21 cellular contexts compared by ENCODE assay signal in genomic region chr14:84937449-84937848, GRCh38.
DNase-seq lines count a peak whose midpoint lies in the region; ATAC-seq and TF ChIP-seq lines count a peak whose summit lies in the region.
"Had no signal": no experiment of that assay in that cellular context is flagged by ENCODE, and none has a peak within 500 bp of the region (broad histone marks: within the 10 kb centered on the region; RNA-seq: fewer than 3 reads in every experiment).

No MANE protein-coding gene starts in this region.

- no TSS peak for BruUV-seq in Calu3 (replicated peaks; lab: Mats Ljungman, UMichigan)

- TF ChIP-seq CTCF in right atrium auricular region (IDR thresholded peaks at IDR 0.05) (no peak), retinal pigment epithelial cell (conservative IDR thresholded peaks at IDR 0.05; ENCODE audit: low read depth, low read length) (no peak), Calu3 (IDR thresholded peaks at IDR 0.05; ENCODE audit: unreplicated experiment) (no peak), gastroesophageal sphincter (IDR thresholded peaks at IDR 0.05) (no peak)

- H3K27ac ChIP-seq in right atrium auricular region (no peak overlapping the region), gastroesophageal sphincter (no peak overlapping the region)
- H3K27ac ChIP-seq: A549, GM23248 had no signal

- 69 to 83% methylated on average over 1 of the region's 2 CpGs for WGBS in gastroesophageal sphincter (ENCODE audit: low coverage in 1 of 2), 2 donors

- ATAC-seq in Right ventricle myocardium superior (ENCODE audit: poor library complexity): no peak
- ATAC-seq in stimulated activated memory B cell treated with anti-CD40 and anti-IgM and Interleukin-4, amounts not matched to agents 10 μg/mL and 1 μg/mL and 100 μg/mL, for 72 hours: no peak
- ATAC-seq in gastroesophageal sphincter: no peak
- ATAC-seq: A549 had no signal

- CTCF ChIA-PET in Calu3 (lab: Charles Lee): no interaction called here

- intact Hi-C loops in Right ventricle myocardium superior (cut with DNase I) (no loop called here), Calu3 (cut with micrococcal nuclease; ENCODE audit: unreplicated experiment) (no loop called here)

- H3K27me3 Mint-ChIP-seq in stimulated activated memory B cell treated with anti-CD40 and anti-IgM and Interleukin-4, amounts not matched to agents 10 μg/mL and 1 μg/mL and 100 μg/mL, for 72 hours: no peaks in the 10 kb centered on the region
- H3K27me3 Mint-ChIP-seq in Calu3 (ENCODE audit: unreplicated experiment): no peaks in the 10 kb centered on the region

- no peak for TF ChIP-seq POLR2A in gastroesophageal sphincter (IDR thresholded peaks at IDR 0.05)

- no peaks in the 10 kb centered on the region for H3K4me1 Mint-ChIP-seq in stimulated activated memory B cell treated with anti-CD40 and anti-IgM and Interleukin-4, amounts not matched to agents 10 μg/mL and 1 μg/mL and 100 μg/mL, for 72 hours
- no peaks in the 10 kb centered on the region for H3K4me1 Mint-ChIP-seq in Calu3 (ENCODE audit: low read depth, unreplicated experiment)
- H3K4me1 Mint-ChIP-seq: H9 had no signal

- H3K36me3 Mint-ChIP-seq in stimulated activated memory B cell treated with anti-CD40 and anti-IgM and Interleukin-4, amounts not matched to agents 10 μg/mL and 1 μg/mL and 100 μg/mL, for 72 hours: no peaks in the 10 kb centered on the region
- H3K36me3 Mint-ChIP-seq in Calu3 (ENCODE audit: insufficient read depth, unreplicated experiment): no peaks in the 10 kb centered on the region

- H3K27ac Mint-ChIP-seq in stimulated activated memory B cell treated with anti-CD40 and anti-IgM and Interleukin-4, amounts not matched to agents 10 μg/mL and 1 μg/mL and 100 μg/mL, for 72 hours: no peak overlapping the region
- H3K27ac Mint-ChIP-seq in Calu3 (ENCODE audit: unreplicated experiment): no peak overlapping the region
- H3K27ac Mint-ChIP-seq: HFFc6 had no signal

- H3K4me1 ChIP-seq in right atrium auricular region (no peaks in the 10 kb centered on the region), gastroesophageal sphincter (no peaks in the 10 kb centered on the region)
- H3K4me1 ChIP-seq: A549, BE2C had no signal

- no peak overlapping the region for H3K4me3 ChIP-seq in right atrium auricular region
- H3K4me3 ChIP-seq in retinal pigment epithelial cell (ENCODE audit: low read length): no peak overlapping the region
- H3K4me3 ChIP-seq in gastroesophageal sphincter: no peak overlapping the region
- H3K4me3 ChIP-seq: A549, GM23248 had no signal

- TF ChIP-seq EP300 in gastroesophageal sphincter (IDR thresholded peaks at IDR 0.05): no peak

- peaks cover 21% of the 10 kb centered on the region for H3K9me3 Mint-ChIP-seq in stimulated activated memory B cell treated with anti-CD40 and anti-IgM and Interleukin-4, amounts not matched to agents 10 μg/mL and 1 μg/mL and 100 μg/mL, for 72 hours
- H3K9me3 Mint-ChIP-seq in Calu3 (ENCODE audit: low read depth, unreplicated experiment): peaks cover 21% of the 10 kb centered on the region
- H3K9me3 Mint-ChIP-seq: H9, HFFc6 had no signal

- H3K9me3 ChIP-seq in right atrium auricular region (no peaks in the 10 kb centered on the region), gastroesophageal sphincter (no peaks in the 10 kb centered on the region)
- H3K9me3 ChIP-seq: A549, BE2C had no signal

- H3K4me3 Mint-ChIP-seq in stimulated activated memory B cell treated with anti-CD40 and anti-IgM and Interleukin-4, amounts not matched to agents 10 μg/mL and 1 μg/mL and 100 μg/mL, for 72 hours: no peak overlapping the region
- H3K4me3 Mint-ChIP-seq in Calu3 (ENCODE audit: low read depth, unreplicated experiment): no peak overlapping the region
- H3K4me3 Mint-ChIP-seq: H9, HFFc6 had no signal

- H3K36me3 ChIP-seq in right atrium auricular region (no peaks in the 10 kb centered on the region), gastroesophageal sphincter (no peaks in the 10 kb centered on the region)
- H3K36me3 ChIP-seq: BE2C had no signal

- H3K27me3 ChIP-seq in right atrium auricular region (no peaks in the 10 kb centered on the region), gastroesophageal sphincter (no peaks in the 10 kb centered on the region)
- H3K27me3 ChIP-seq: BE2C had no signal

- DNase-seq in Right ventricle myocardium superior (peak; percentile 43), right atrium auricular region (ENCODE audit: low spot score) (no peak), NCI-H1694 (lab: John Stamatoyannopoulos, UW) (peak; percentile 50), NCI-H69 (lab: John Stamatoyannopoulos, UW) (peak; percentile 21), retinal pigment epithelial cell (ENCODE audit: low read depth) (peak; percentile 83), Calu3 (no peak)
- DNase-seq: BE2C, DMS153, GM23248, H9, HFFc6, KG1, NCI-H1105, NCI-H146, NCI-H2081, NCI-H2227 treated with DMSO at 0.1 percent for 48 hours, NCI-H510A, OCI-M1 had no signal

Comparison
In these comparisons a context has a peak if more than half of its experiments do, and no peak if none do; other contexts are left out.
1. DNase-seq: peak in Right ventricle myocardium superior (single experiment), NCI-H1694 (single experiment), NCI-H69 (single experiment) and retinal pigment epithelial cell (single experiment); none in right atrium auricular region (single experiment) and Calu3 (single experiment).